24 cellular contexts compared by ENCODE assay signal in genomic region chr5:89300426-89300970, GRCh38.
DNase-seq lines count a peak whose midpoint lies in the region; ATAC-seq, FAIRE-seq and TF ChIP-seq lines count a peak whose summit lies in the region.
"Had no signal": no experiment of that assay in that cellular context is flagged by ENCODE, and none has a peak within 500 bp of the region (broad histone marks: within the 10 kb centered on the region; RNA-seq: fewer than 3 reads in every experiment).

No MANE protein-coding gene starts in this region.

- H3K27me3 ChIP-seq in GM12878 (replicated peaks in 1 of 2; ENCODE audit: control insufficient read depth in 2 of 2, insufficient read depth in 2 of 2, low read length in 1 of 2) (no peaks in the 10 kb centered on the region), upper lobe of right lung (no peaks in the 10 kb centered on the region)
- H3K27me3 ChIP-seq: right lobe of liver had no signal

- no TSS peak for BruUV-seq in GM12878 (replicated peaks; lab: Mats Ljungman, UMichigan)

- RAD21 ChIA-PET in GM12878 (lab: Charles Lee; ENCODE audit: unreplicated experiment) = interaction anchor here (1.4 to 5.6 kb wide), 14 partner anchors 9 to 570 kb away, joined by 3 to 64 read pairs (median 10); partner anchors contain the start of gene MEF2C

- no peak for FAIRE-seq in GM12878 (lab: Jason Lieb, UNC)
- FAIRE-seq: G401.6, H1, keratinocyte had no signal

- H3K4me2 ChIP-seq in GM12878 (ENCODE audit: control insufficient read depth, insufficient read depth) = peak overlapping the region; percentile 11; the same call in 1 of the 2 replicates

- H3K36me3 ChIP-seq in GM12878 (ENCODE audit: control insufficient read depth in 2 of 2, insufficient read depth in 2 of 2, low read length in 1 of 2) (no peaks in the 10 kb centered on the region), upper lobe of right lung (no peaks in the 10 kb centered on the region)
- H3K36me3 ChIP-seq: right lobe of liver had no signal

- H3K27ac ChIP-seq in GM12878 (ENCODE audit: control insufficient read depth, insufficient read depth) (peak overlapping the region; percentile 78), upper lobe of right lung (no peak overlapping the region)
- H3K27ac ChIP-seq: right lobe of liver had no signal

- TF ChIP-seq CTCF in GM12878 (IDR thresholded peaks at IDR 0.05 in 2 of 3, conservative IDR thresholded peaks at IDR 0.05 in 1 of 3; ENCODE audit: control insufficient read depth in 2 of 3, extremely low read depth in 1 of 3, insufficient read depth in 1 of 3, low read depth in 3 of 3, low read length in 3 of 3) (no peak), upper lobe of right lung (IDR thresholded peaks at IDR 0.05) (no peak)

- peaks cover 2% of the 10 kb centered on the region; the same call in 1 of the 2 replicates for H3K79me2 ChIP-seq in GM12878 (ENCODE audit: control insufficient read depth, insufficient read depth, low read length)

- no peaks in the 10 kb centered on the region for H4K20me1 ChIP-seq in GM12878 (ENCODE audit: control insufficient read depth, insufficient read depth)

- H3K4me3 ChIP-seq in GM12878 = peak overlapping the region; percentile 14; the same call in 1 of the 2 replicates
- no peak overlapping the region for H3K4me3 ChIP-seq in upper lobe of right lung
- H3K4me3 ChIP-seq: mucosa of descending colon, right lobe of liver had no signal

- peak overlapping the region; percentile 14; the same call in 1 of the 2 replicates for H3K9ac ChIP-seq in GM12878 (ENCODE audit: control insufficient read depth, insufficient read depth, low read length)

- in situ Hi-C loops in GM12878 (cut with MboI) = loop anchor here (5.0 to 10.0 kb wide), 3 partner anchors 68 to 568 kb away; partner anchors contain the start of gene MEF2C

- ATAC-seq in GM12878 (0 out of 3 replicates have a peak, but pooled peaks have one; percentile 8), upper lobe of right lung (peak; percentile 49), left lobe of liver (no peak)
- ATAC-seq: mucosa of descending colon had no signal

- no peak for TF ChIP-seq RAD21 in GM12878 (IDR thresholded peaks at IDR 0.05; ENCODE audit: insufficient read depth, low read depth, low read length)

- H2AFZ ChIP-seq in GM12878 (ENCODE audit: control insufficient read depth, low read depth, low read length) = no peak overlapping the region

- no peak for TF ChIP-seq POLR2A in GM12878 (IDR thresholded peaks at IDR 0.05; ENCODE audit: low read depth, low read length)

- no peak for TF ChIP-seq EP300 in GM12878 (IDR thresholded peaks at IDR 0.05; ENCODE audit: borderline replicate concordance in 1 of 2, control insufficient read depth in 1 of 2, low read depth in 2 of 2, low read length in 2 of 2)

- POLR2A ChIA-PET in GM12878 (lab: Charles Lee) = interaction anchor here (0.6 to 4.3 kb wide), 6 partner anchors 9 to 135 kb away, joined by 3 to 22 read pairs (median 4); no protein-coding TSS in a partner anchor

- intact Hi-C loops in GM12878 (cut with micrococcal nuclease; ENCODE audit: unreplicated experiment) (loop anchor here (2.0 to 10.0 kb wide), 6 partner anchors 42 to 967 kb away; no protein-coding TSS in a partner anchor), upper lobe of right lung (cut with DNase I) (no loop called here)

- 58% methylated on average over 2 of the region's 2 CpGs for WGBS in GM12878 (ENCODE audit: insufficient coverage, insufficient replicate concordance, low lambda C conversion rate, missing lambda C conversion rate)

- H3K4me1 ChIP-seq in GM12878 (ENCODE audit: control insufficient read depth, insufficient read depth, low read length) (peaks cover 36% of the 10 kb centered on the region), upper lobe of right lung (no peaks in the 10 kb centered on the region)
- H3K4me1 ChIP-seq: right lobe of liver had no signal

- H3K9me3 ChIP-seq in GM12878 (replicated peaks; ENCODE audit: control insufficient read depth, insufficient read depth, low read length) (peaks cover 8% of the 10 kb centered on the region), upper lobe of right lung (no peaks in the 10 kb centered on the region)
- H3K9me3 ChIP-seq: mucosa of descending colon, right lobe of liver had no signal

- DNase-seq in SKM-1 treated with dmso at 0.1 percent for 144 hours (lab: John Stamatoyannopoulos, UW; ENCODE audit: unreplicated experiment) = peak; percentile 11
- DNase-seq in SKM-1 (lab: John Stamatoyannopoulos, UW; ENCODE audit: unreplicated experiment) = no peak
- DNase-seq in MV-4-11 (lab: John Stamatoyannopoulos, UW) = peak; percentile 26
- DNase-seq in GM12878 (ENCODE audit: low read depth, low spot score) = no peak
- no peak for DNase-seq in upper lobe of right lung
- DNase-seq in NCI-H2171 (lab: John Stamatoyannopoulos, UW) = no peak
- no peak for DNase-seq in left lobe of liver (ENCODE audit: low spot score)
- no peak for DNase-seq in mucosa of gallbladder (ENCODE audit: low spot score)
- DNase-seq: activated CD4-positive, alpha-beta memory T cell treated with anti-CD3 and anti-CD28 coated beads, Interleukin-2, amount 10 ng/mL, durations not matched to agents 7 days and 5 days; activated effector memory CD4-positive, alpha-beta T cell treated with Interleukin-2 at 50 U/mL for 16 hours; activated naive CD8-positive, alpha-beta T cell treated with anti-CD3 and anti-CD28 coated beads for 36 hours; caudate nucleus; CD8-positive, alpha-beta memory T cell; dermis blood vessel endothelial cell; DMS153; mucosa of descending colon; NCI-H2081; NCI-H446; posterior cingulate gyrus; right lobe of liver; trophoblast cell had no signal

- SMC1A ChIA-PET in GM12878 (lab: Charles Lee; ENCODE audit: uncharacterized antibody, unreplicated experiment) = interaction anchor here (0.6 to 5.2 kb wide), 24 partner anchors 10 to 575 kb away, joined by 3 to 87 read pairs (median 6); no protein-coding TSS in a partner anchor

- CTCF ChIA-PET in GM12878 (lab: Yijun Ruan, JAX) = interaction anchor here (1.4 to 3.5 kb wide), 7 partner anchors 9 to 429 kb away, joined by 4 to 19 read pairs (median 6); no protein-coding TSS in a partner anchor

TF ChIP-seq in GM12878, 131 proteins besides CTCF, POLR2A, EP300 and RAD21:
- TF ChIP-seq SPI1 (IDR thresholded peaks at IDR 0.05; ENCODE audit: borderline replicate concordance, insufficient read depth, low read depth, low read length) (peak; percentile 87), SIX5 (IDR thresholded peaks at IDR 0.05; ENCODE audit: low read depth, low read length, severe bottlenecking) (no peak), BCL3 (IDR thresholded peaks at IDR 0.05; ENCODE audit: borderline replicate concordance, insufficient read depth, low read depth, low read length, poor library complexity, severe bottlenecking) (no peak), SRF (IDR thresholded peaks at IDR 0.05; ENCODE audit: low read depth in 2 of 2, low read length in 2 of 2) (peak; percentile 38 to 42; a peak in 1 of 4 replicates), NFYA (IDR thresholded peaks at IDR 0.05; ENCODE audit: borderline replicate concordance, low read depth, low read length) (no peak)
TF ChIP-seq in GM12878: peak in this region for 2.

Comparison
In these comparisons a context has a peak if more than half of its experiments do, and no peak if none do; other contexts are left out.
1. DNase-seq: peak in SKM-1 treated with dmso at 0.1 percent for 144 hours (single experiment) and MV-4-11 (single experiment); none in SKM-1 (single experiment), GM12878 (single experiment), upper lobe of right lung (single experiment), NCI-H2171 (single experiment), left lobe of liver (single experiment) and mucosa of gallbladder (single experiment).